ENCODE assay signal across 23 cellular contexts in genomic region chr12:98156697-98157096, GRCh38.
"Had no signal": no experiment of that assay in that cellular context is flagged by ENCODE, and none has a peak within 500 bp of the region (broad histone marks: within the 10 kb centered on the region; RNA-seq: fewer than 3 reads in every experiment).

No MANE protein-coding gene starts in this region.

- H3K36me3 ChIP-seq: Peyer's patch, SJCRH30 had no signal

- H3K9me3 ChIP-seq: Peyer's patch, SJCRH30, SK-N-SH had no signal

- H3K4me2 ChIP-seq: SK-N-SH had no signal

- DNase-seq: activated CD4-positive, alpha-beta memory T cell treated with anti-CD3 and anti-CD28 coated beads for 36 hours; activated CD4-positive, alpha-beta T cell treated with anti-CD3 and anti-CD28 coated beads, Interleukin-2, amount 10 ng/mL, durations not matched to agents 7 days and 5 days; activated CD4-positive, CD25-positive, alpha-beta regulatory T cell; activated gamma-delta T cell treated with Interleukin-2 at 50 U/mL for 16 hours; activated naive CD4-positive, alpha-beta T cell treated with anti-CD3 and anti-CD28 coated beads, Interleukin-2, amount 10 ng/mL, durations not matched to agents 7 days and 5 days; activated naive CD8-positive, alpha-beta T cell treated with anti-CD3 and anti-CD28 coated beads for 36 hours; activated T-cell treated with anti-CD3 and anti-CD28 coated beads for 4 hours; activated T-cell treated with anti-CD3 and anti-CD28 coated beads, Interleukin-2, amount 50 U/mL, for 48 hours; cerebellar nuclear complex; Kasumi-1; KBM-7; NCI-H1694 treated with DMSO at 0.1 percent for 48 hours; NCI-H2029 treated with DMSO at 0.1 percent for 48 hours; NCI-H345; NCI-H524; NCI-H82; Peyer's patch; Right ventricle myocardium superior; SJCRH30; SK-N-SH; T-helper 1 cell had no signal

- H3K9ac ChIP-seq: SK-N-SH had no signal

- H3K9me2 ChIP-seq: SK-N-SH had no signal

- H3K4me1 ChIP-seq: Peyer's patch, SJCRH30 had no signal

- H3K27ac ChIP-seq: Peyer's patch, RWPE1, SJCRH30, VCaP had no signal

- H3K27me3 ChIP-seq: Peyer's patch, SJCRH30 had no signal

- H3K4me3 ChIP-seq: Peyer's patch, SJCRH30 had no signal
